In genomic region chr22:22248878-22249277, GRCh38 we compare ENCODE assay signal across 1 cellular context.
TF ChIP-seq lines count a peak whose summit lies in the region.

No MANE protein-coding gene starts in this region.

TF ChIP-seq in HEK293T, 16 proteins besides CTCF, POLR2A, EP300 and RAD21 (continued from another document):
- no peak for TF ChIP-seq HDGF (IDR thresholded peaks at IDR 0.05; ENCODE audit: borderline replicate concordance)
- TF ChIP-seq ELF4 (IDR thresholded peaks at IDR 0.05): no peak
- TF ChIP-seq FOXA1 (IDR thresholded peaks at IDR 0.05): no peak
- TF ChIP-seq FOXK2 (IDR thresholded peaks at IDR 0.05): no peak
- no peak for TF ChIP-seq TARDBP (IDR thresholded peaks at IDR 0.05)
